Comparison of ENCODE assay signal across 17 cellular contexts in the genomic region with DNA sequence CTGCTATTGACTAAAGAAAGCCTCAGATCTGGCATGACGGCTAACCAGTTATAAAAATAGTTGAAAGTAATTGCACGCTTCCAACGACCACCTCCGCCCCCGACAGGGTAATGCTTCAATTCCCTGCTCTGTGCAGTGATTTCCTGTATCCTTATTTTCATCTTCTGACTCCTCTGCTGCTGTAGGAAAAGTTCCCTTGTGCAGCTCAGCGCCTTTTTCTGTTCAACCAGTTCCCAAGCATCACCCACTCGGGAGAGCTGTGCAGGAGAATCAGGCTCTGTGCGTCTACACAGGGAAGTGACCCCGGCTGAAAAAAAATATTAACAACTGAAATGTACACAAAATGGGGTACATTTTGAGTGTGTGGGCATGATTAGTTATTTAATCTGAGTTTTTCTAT.
DNase-seq lines count a peak whose midpoint lies in the region; ATAC-seq and TF ChIP-seq lines count a peak whose summit lies in the region.
"Had no signal": no experiment of that assay in that cellular context is flagged by ENCODE, and none has a peak within 500 bp of the region (broad histone marks: within the 10 kb centered on the region; RNA-seq: fewer than 3 reads in every experiment).

No MANE protein-coding gene starts in this region.

- peaks cover 58% of the 10 kb centered on the region for H3K4me1 Mint-ChIP-seq in type B pancreatic cell (ENCODE audit: unreplicated experiment)
- H3K4me1 Mint-ChIP-seq: IgD-negative memory B cell had no signal

- peak overlapping the region; percentile 67 for H3K4me2 ChIP-seq in BLaER1

- intact Hi-C loops in left ventricle myocardium inferior (cut with micrococcal nuclease), result no loop called here

- no peaks in the 10 kb centered on the region for H3K27me3 ChIP-seq in BLaER1
- peaks cover 42% of the 10 kb centered on the region for H3K27me3 ChIP-seq in left ventricle myocardium inferior (ENCODE audit: low read depth)

- no peak overlapping the region for H3K4me3 Mint-ChIP-seq in type B pancreatic cell
- H3K4me3 Mint-ChIP-seq: CD4-positive, alpha-beta T cell; GM23338; HFFc6; IgD-negative memory B cell had no signal

- peak overlapping the region; percentile 30 for H3K27ac Mint-ChIP-seq in type B pancreatic cell
- H3K27ac Mint-ChIP-seq: CD4-positive, alpha-beta T cell; GM23338; HFFc6; IgD-negative memory B cell had no signal

- DNase-seq in mesenteric fat pad (ENCODE audit: low spot score) (peak; percentile 33), type B pancreatic cell (ENCODE audit: extremely low spot score, unreplicated experiment) (no peak), inferior parietal cortex (ENCODE audit: extremely low spot score) (no peak), left ventricle myocardium inferior (no peak)
- DNase-seq: 8988T; C1 segment of cervical spinal cord; Caco-2; CD4-positive, alpha-beta T cell; H7; HFFc6 had no signal

- H4K20me1 ChIP-seq in BLaER1, result no peaks in the 10 kb centered on the region

- H3K4me1 ChIP-seq in BLaER1 (peaks cover 59% of the 10 kb centered on the region), left ventricle myocardium inferior (peaks cover 2% of the 10 kb centered on the region)
- H3K4me1 ChIP-seq: Caco-2 had no signal

- H3K27me3 Mint-ChIP-seq in type B pancreatic cell, result peaks cover 9% of the 10 kb centered on the region

- TF ChIP-seq CTCF in VCaP (conservative IDR thresholded peaks at IDR 0.05) (no peak), type B pancreatic cell (conservative IDR thresholded peaks at IDR 0.05) (no peak), left ventricle myocardium inferior (IDR thresholded peaks at IDR 0.05; ENCODE audit: borderline replicate concordance) (no peak)

- H3K9ac ChIP-seq in BLaER1, result no peak overlapping the region

- H3K4me3 ChIP-seq in BLaER1, result no peak overlapping the region
- no peak overlapping the region for H3K4me3 ChIP-seq in left ventricle myocardium inferior
- H3K4me3 ChIP-seq: GM23338 had no signal

- H3K36me3 Mint-ChIP-seq in type B pancreatic cell, result no peaks in the 10 kb centered on the region
- H3K36me3 Mint-ChIP-seq: IgD-negative memory B cell had no signal

- H3K36me3 ChIP-seq in BLaER1, result no peaks in the 10 kb centered on the region
- no peaks in the 10 kb centered on the region for H3K36me3 ChIP-seq in left ventricle myocardium inferior

- H3K9me3 ChIP-seq in BLaER1 (peaks cover 17% of the 10 kb centered on the region), left ventricle myocardium inferior (replicated peaks) (no peaks in the 10 kb centered on the region)
- H3K9me3 ChIP-seq: Caco-2 had no signal

- no peak overlapping the region for H3K27ac ChIP-seq in BLaER1
- peak overlapping the region; percentile 99 for H3K27ac ChIP-seq in VCaP
- no peak overlapping the region for H3K27ac ChIP-seq in left ventricle myocardium inferior (replicated peaks)

- ATAC-seq in HG03521 (IDR thresholded peaks at IDR 0.05; ENCODE audit: unreplicated experiment), result no peak
- ATAC-seq: HCT116, HepG2 had no signal

- peaks cover 9% of the 10 kb centered on the region for H3K9me3 Mint-ChIP-seq in type B pancreatic cell
- H3K9me3 Mint-ChIP-seq: CD4-positive, alpha-beta T cell; HFFc6; IgD-negative memory B cell had no signal
